ENCODE assay signal across 8 cellular contexts in genomic region chr5:76175821-76176403, GRCh38.
DNase-seq lines count a peak whose midpoint lies in the region; ATAC-seq and TF ChIP-seq lines count a peak whose summit lies in the region.

No MANE protein-coding gene starts in this region.

- H3K9me3 ChIP-seq in suprapubic skin: no peaks in the 10 kb centered on the region

- in situ Hi-C loops in KBM-7 (cut with MboI; ENCODE audit: low pct_unique_long_range_greater_than_20kb, low sequenced_read_pairs): no loop called here

- WGBS in suprapubic skin: 66% methylated on average over 7 of the region's 7 CpGs

- TF ChIP-seq POLR2A in GM18505 (IDR thresholded peaks at IDR 0.05; ENCODE audit: borderline replicate concordance, extremely low read depth, insufficient read depth, insufficient read length) (no peak), suprapubic skin (IDR thresholded peaks at IDR 0.05) (no peak)

- no peak for TF ChIP-seq CTCF in suprapubic skin (IDR thresholded peaks at IDR 0.05)

- no peak for TF ChIP-seq EP300 in suprapubic skin (IDR thresholded peaks at IDR 0.05)

- DNase-seq in KBM-7 (peak; percentile 54), hypothalamus (lab: John Stamatoyannopoulos, UW) (no peak), suprapubic skin (ENCODE audit: low spot score in 2 of 2) (no peak), RPMI8226 (no peak), NCI-H446 (lab: John Stamatoyannopoulos, UW) (no peak)
- peak; percentile 19 for DNase-seq in central memory CD4-positive, alpha-beta T cell

- no peak overlapping the region for H3K27ac ChIP-seq in suprapubic skin

- H3K36me3 ChIP-seq in suprapubic skin: no peaks in the 10 kb centered on the region

- no peak overlapping the region for H3K4me3 ChIP-seq in suprapubic skin

- no peaks in the 10 kb centered on the region for H3K4me1 ChIP-seq in suprapubic skin

- no peaks in the 10 kb centered on the region for H3K27me3 ChIP-seq in suprapubic skin

- ATAC-seq in GM18505 (IDR thresholded peaks at IDR 0.05; ENCODE audit: unreplicated experiment) (peak; percentile 75), GM21526 (IDR thresholded peaks at IDR 0.05; ENCODE audit: low FRiP score, unreplicated experiment) (peak; percentile 73)

Comparison
In these comparisons a context has a peak if more than half of its experiments do, and no peak if none do; other contexts are left out.
1. DNase-seq: peak in KBM-7 (single experiment) and central memory CD4-positive, alpha-beta T cell (single experiment); none in hypothalamus (0 of 51), suprapubic skin (0 of 2), RPMI8226 (single experiment) and NCI-H446 (0 of 2).